2 cellular contexts compared by ENCODE assay signal in genomic region chr3:52490938-52491526, GRCh38.
TF ChIP-seq lines count a peak whose summit lies in the region.

No MANE protein-coding gene starts in this region.

TF ChIP-seq in liver, 16 proteins besides CTCF, POLR2A, EP300 and RAD21:
- TF ChIP-seq MAX (IDR thresholded peaks at IDR 0.05), result no peak
- TF ChIP-seq EGR1 (IDR thresholded peaks at IDR 0.05; ENCODE audit: low read depth in 2 of 2), result peak in 1 of 2 donors; percentile 7
- TF ChIP-seq NR2F2 (IDR thresholded peaks at IDR 0.05), result peak; percentile 20
TF ChIP-seq in liver: peak in this region for 2.

TF ChIP-seq in HepG2, 621 proteins besides CTCF, POLR2A, EP300 and RAD21:
- TF ChIP-seq TAF1 (CRISPR knock-in tag; IDR thresholded peaks at IDR 0.05) (no peak), BCLAF1 (IDR thresholded peaks at IDR 0.05) (no peak), ZFX (CRISPR knock-in tag; IDR thresholded peaks at IDR 0.05; ENCODE audit: low read depth) (no peak), MBD4 (IDR thresholded peaks at IDR 0.05; ENCODE audit: borderline replicate concordance, low read length) (no peak), ZNF709 (CRISPR knock-in tag; IDR thresholded peaks at IDR 0.05) (no peak), SCMH1 (CRISPR knock-in tag; IDR thresholded peaks at IDR 0.05; ENCODE audit: borderline replicate concordance) (no peak), EEA1 (CRISPR knock-in tag; IDR thresholded peaks at IDR 0.05; ENCODE audit: borderline replicate concordance) (no peak), JDP2 (CRISPR knock-in tag; IDR thresholded peaks at IDR 0.05; ENCODE audit: borderline replicate concordance) (no peak), HCFC1 (IDR thresholded peaks at IDR 0.05; ENCODE audit: low read depth, low read length) (no peak), ZNF850 (CRISPR knock-in tag; conservative IDR thresholded peaks at IDR 0.05) (no peak), ZNF512 (CRISPR knock-in tag; IDR thresholded peaks at IDR 0.05) (no peak), FOXK2 (IDR thresholded peaks at IDR 0.05) (no peak), ZNF75D (CRISPR knock-in tag; IDR thresholded peaks at IDR 0.05; ENCODE audit: borderline replicate concordance) (no peak)
- TF ChIP-seq, protein P1, sequence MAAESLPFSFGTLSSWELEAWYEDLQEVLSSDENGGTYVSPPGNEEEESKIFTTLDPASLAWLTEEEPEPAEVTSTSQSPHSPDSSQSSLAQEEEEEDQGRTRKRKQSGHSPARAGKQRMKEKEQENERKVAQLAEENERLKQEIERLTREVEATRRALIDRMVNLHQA (CRISPR knock-in tag; IDR thresholded peaks at IDR 0.05), result no peak
- TF ChIP-seq, protein P2, sequence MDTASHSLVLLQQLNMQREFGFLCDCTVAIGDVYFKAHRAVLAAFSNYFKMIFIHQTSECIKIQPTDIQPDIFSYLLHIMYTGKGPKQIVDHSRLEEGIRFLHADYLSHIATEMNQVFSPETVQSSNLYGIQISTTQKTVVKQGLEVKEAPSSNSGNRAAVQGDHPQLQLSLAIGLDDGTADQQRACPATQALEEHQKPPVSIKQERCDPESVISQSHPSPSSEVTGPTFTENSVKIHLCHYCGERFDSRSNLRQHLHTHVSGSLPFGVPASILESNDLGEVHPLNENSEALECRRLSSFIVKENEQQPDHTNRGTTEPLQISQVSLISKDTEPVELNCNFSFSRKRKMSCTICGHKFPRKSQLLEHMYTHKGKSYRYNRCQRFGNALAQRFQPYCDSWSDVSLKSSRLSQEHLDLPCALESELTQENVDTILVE (CRISPR knock-in tag; IDR thresholded peaks at IDR 0.05), result no peak
- TF ChIP-seq, protein P3, sequence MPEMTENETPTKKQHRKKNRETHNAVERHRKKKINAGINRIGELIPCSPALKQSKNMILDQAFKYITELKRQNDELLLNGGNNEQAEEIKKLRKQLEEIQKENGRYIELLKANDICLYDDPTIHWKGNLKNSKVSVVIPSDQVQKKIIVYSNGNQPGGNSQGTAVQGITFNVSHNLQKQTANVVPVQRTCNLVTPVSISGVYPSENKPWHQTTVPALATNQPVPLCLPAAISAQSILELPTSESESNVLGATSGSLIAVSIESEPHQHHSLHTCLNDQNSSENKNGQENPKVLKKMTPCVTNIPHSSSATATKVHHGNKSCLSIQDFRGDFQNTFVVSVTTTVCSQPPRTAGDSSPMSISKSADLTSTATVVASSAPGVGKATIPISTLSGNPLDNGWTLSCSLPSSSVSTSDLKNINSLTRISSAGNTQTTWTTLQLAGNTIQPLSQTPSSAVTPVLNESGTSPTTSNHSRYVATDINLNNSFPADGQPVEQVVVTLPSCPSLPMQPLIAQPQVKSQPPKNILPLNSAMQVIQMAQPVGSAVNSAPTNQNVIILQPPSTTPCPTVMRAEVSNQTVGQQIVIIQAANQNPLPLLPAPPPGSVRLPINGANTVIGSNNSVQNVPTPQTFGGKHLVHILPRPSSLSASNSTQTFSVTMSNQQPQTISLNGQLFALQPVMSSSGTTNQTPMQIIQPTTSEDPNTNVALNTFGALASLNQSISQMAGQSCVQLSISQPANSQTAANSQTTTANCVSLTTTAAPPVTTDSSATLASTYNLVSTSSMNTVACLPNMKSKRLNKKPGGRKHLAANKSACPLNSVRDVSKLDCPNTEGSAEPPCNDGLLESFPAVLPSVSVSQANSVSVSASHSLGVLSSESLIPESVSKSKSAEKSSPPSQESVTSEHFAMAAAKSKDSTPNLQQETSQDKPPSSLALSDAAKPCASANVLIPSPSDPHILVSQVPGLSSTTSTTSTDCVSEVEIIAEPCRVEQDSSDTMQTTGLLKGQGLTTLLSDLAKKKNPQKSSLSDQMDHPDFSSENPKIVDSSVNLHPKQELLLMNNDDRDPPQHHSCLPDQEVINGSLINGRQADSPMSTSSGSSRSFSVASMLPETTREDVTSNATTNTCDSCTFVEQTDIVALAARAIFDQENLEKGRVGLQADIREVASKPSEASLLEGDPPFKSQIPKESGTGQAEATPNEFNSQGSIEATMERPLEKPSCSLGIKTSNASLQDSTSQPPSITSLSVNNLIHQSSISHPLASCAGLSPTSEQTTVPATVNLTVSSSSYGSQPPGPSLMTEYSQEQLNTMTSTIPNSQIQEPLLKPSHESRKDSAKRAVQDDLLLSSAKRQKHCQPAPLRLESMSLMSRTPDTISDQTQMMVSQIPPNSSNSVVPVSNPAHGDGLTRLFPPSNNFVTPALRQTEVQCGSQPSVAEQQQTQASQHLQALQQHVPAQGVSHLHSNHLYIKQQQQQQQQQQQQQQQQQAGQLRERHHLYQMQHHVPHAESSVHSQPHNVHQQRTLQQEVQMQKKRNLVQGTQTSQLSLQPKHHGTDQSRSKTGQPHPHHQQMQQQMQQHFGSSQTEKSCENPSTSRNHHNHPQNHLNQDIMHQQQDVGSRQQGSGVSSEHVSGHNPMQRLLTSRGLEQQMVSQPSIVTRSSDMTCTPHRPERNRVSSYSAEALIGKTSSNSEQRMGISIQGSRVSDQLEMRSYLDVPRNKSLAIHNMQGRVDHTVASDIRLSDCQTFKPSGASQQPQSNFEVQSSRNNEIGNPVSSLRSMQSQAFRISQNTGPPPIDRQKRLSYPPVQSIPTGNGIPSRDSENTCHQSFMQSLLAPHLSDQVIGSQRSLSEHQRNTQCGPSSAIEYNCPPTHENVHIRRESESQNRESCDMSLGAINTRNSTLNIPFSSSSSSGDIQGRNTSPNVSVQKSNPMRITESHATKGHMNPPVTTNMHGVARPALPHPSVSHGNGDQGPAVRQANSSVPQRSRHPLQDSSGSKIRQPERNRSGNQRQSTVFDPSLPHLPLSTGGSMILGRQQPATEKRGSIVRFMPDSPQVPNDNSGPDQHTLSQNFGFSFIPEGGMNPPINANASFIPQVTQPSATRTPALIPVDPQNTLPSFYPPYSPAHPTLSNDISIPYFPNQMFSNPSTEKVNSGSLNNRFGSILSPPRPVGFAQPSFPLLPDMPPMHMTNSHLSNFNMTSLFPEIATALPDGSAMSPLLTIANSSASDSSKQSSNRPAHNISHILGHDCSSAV (CRISPR knock-in tag; IDR thresholded peaks at IDR 0.05; ENCODE audit: borderline replicate concordance), result no peak
- TF ChIP-seq, protein P4, sequence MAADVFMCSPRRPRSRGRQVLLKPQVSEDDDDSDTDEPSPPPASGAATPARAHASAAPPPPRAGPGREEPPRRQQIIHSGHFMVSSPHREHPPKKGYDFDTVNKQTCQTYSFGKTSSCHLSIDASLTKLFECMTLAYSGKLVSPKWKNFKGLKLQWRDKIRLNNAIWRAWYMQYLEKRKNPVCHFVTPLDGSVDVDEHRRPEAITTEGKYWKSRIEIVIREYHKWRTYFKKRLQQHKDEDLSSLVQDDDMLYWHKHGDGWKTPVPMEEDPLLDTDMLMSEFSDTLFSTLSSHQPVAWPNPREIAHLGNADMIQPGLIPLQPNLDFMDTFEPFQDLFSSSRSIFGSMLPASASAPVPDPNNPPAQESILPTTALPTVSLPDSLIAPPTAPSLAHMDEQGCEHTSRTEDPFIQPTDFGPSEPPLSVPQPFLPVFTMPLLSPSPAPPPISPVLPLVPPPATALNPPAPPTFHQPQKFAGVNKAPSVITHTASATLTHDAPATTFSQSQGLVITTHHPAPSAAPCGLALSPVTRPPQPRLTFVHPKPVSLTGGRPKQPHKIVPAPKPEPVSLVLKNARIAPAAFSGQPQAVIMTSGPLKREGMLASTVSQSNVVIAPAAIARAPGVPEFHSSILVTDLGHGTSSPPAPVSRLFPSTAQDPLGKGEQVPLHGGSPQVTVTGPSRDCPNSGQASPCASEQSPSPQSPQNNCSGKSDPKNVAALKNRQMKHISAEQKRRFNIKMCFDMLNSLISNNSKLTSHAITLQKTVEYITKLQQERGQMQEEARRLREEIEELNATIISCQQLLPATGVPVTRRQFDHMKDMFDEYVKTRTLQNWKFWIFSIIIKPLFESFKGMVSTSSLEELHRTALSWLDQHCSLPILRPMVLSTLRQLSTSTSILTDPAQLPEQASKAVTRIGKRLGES (CRISPR knock-in tag; IDR thresholded peaks at IDR 0.05; ENCODE audit: borderline replicate concordance), result no peak
- TF ChIP-seq, protein P5, sequence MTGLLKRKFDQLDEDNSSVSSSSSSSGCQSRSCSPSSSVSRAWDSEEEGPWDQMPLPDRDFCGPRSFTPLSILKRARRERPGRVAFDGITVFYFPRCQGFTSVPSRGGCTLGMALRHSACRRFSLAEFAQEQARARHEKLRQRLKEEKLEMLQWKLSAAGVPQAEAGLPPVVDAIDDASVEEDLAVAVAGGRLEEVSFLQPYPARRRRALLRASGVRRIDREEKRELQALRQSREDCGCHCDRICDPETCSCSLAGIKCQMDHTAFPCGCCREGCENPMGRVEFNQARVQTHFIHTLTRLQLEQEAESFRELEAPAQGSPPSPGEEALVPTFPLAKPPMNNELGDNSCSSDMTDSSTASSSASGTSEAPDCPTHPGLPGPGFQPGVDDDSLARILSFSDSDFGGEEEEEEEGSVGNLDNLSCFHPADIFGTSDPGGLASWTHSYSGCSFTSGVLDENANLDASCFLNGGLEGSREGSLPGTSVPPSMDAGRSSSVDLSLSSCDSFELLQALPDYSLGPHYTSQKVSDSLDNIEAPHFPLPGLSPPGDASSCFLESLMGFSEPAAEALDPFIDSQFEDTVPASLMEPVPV (CRISPR knock-in tag; IDR thresholded peaks at IDR 0.05), result no peak
